In genomic region chr1:246527402-246528088, GRCh38 we compare ENCODE assay signal across 11 cellular contexts. TPM values are rescaled to one million over a fixed set of nuclear protein-coding genes. Genes with fewer than 3 reads are reported as not detected.
DNase-seq lines count a peak whose midpoint lies in the region; ATAC-seq, FAIRE-seq and TF ChIP-seq lines count a peak whose summit lies in the region.
"Had no signal": no experiment of that assay in that cellular context is flagged by ENCODE, and none has a peak within 500 bp of the region (broad histone marks: within the 10 kb centered on the region; RNA-seq: fewer than 3 reads in every experiment).

No MANE protein-coding gene starts in this region.

- H3K4me3 ChIP-seq in A549 (no peak overlapping the region), astrocyte (ENCODE audit: insufficient read depth, low read depth, low read length) (no peak overlapping the region)
- H3K4me3 ChIP-seq: HAP-1, MG63 had no signal

- DNase-seq in A549 (ENCODE audit: low read depth in 1 of 2, low spot score in 1 of 2) (no peak), KG1 (lab: John Stamatoyannopoulos, UW) (peak; percentile 40), astrocyte (ENCODE audit: low read depth) (no peak), DMS 273 (lab: John Stamatoyannopoulos, UW; ENCODE audit: unreplicated experiment) (no peak), GM19238 (ENCODE audit: insufficient read length, low spot score) (no peak), HuH-7.5 (ENCODE audit: low spot score) (no peak)
- no peak for DNase-seq in activated T-cell treated with anti-CD3 and anti-CD28 coated beads, Interleukin-2, amount 50 U/mL, for 1 hour
- DNase-seq: DND-41, MG63 had no signal

- H3K27me3 Mint-ChIP-seq in astrocyte (ENCODE audit: low read depth, unreplicated experiment), result peaks cover 22% of the 10 kb centered on the region

- H3K9me3 Mint-ChIP-seq in astrocyte (ENCODE audit: unreplicated experiment), result peaks cover 30% of the 10 kb centered on the region

- no peaks in the 10 kb centered on the region for H3K27me3 ChIP-seq in astrocyte (ENCODE audit: insufficient read depth, low read length)
- H3K27me3 ChIP-seq: MG63 had no signal

- no peaks in the 10 kb centered on the region for H3K4me1 ChIP-seq in A549
- no peaks in the 10 kb centered on the region for H3K4me1 ChIP-seq in astrocyte (ENCODE audit: insufficient read depth, low read length)
- H3K4me1 ChIP-seq: HAP-1 had no signal

- FAIRE-seq in A549 (lab: Jason Lieb, UNC) (no peak), astrocyte (lab: Jason Lieb, UNC) (no peak)

- H3K9me3 ChIP-seq in A549, result peaks cover 3% of the 10 kb centered on the region; the same call in 1 of the 3 replicates
- peaks cover 3% of the 10 kb centered on the region for H3K9me3 ChIP-seq in astrocyte (ENCODE audit: insufficient read depth, low read depth, low read length)
- H3K9me3 ChIP-seq: HAP-1 had no signal

- no peaks in the 10 kb centered on the region for H4K20me1 ChIP-seq in astrocyte (ENCODE audit: insufficient read depth, low read length)

- ATAC-seq in A549 (peak; percentile 15 to 19; a peak in 2 of 6 replicates), GM18909 (IDR thresholded peaks at IDR 0.05; ENCODE audit: poor library complexity, unreplicated experiment) (peak; percentile 90)

- CTCF ChIA-PET in A549 (lab: Yijun Ruan, JAX), result no interaction called here

- H2AFZ ChIP-seq in astrocyte (ENCODE audit: low read depth, low read length), result no peak overlapping the region

- POLR2A ChIA-PET in A549 (lab: Yijun Ruan, JAX), result no interaction called here

- no peak for TF ChIP-seq RAD21 in A549 (conservative IDR thresholded peaks at IDR 0.05 in 1 of 2, IDR thresholded peaks at IDR 0.05 in 1 of 2)

- H3K36me3 ChIP-seq in astrocyte (ENCODE audit: insufficient read depth, low read length), result no peaks in the 10 kb centered on the region
- H3K36me3 ChIP-seq: HAP-1, MG63 had no signal

- H3K9ac ChIP-seq in astrocyte (ENCODE audit: low read length), result no peak overlapping the region

- peaks cover 2% of the 10 kb centered on the region for H3K4me1 Mint-ChIP-seq in astrocyte (ENCODE audit: low read depth, unreplicated experiment)

- H3K27ac Mint-ChIP-seq in astrocyte (ENCODE audit: unreplicated experiment), result peak overlapping the region; percentile 62

- TF ChIP-seq EP300 in A549 (IDR thresholded peaks at IDR 0.05), result no peak

- peaks cover 12% of the 10 kb centered on the region for H3K36me3 Mint-ChIP-seq in astrocyte (ENCODE audit: low read depth, unreplicated experiment)

- WGBS in A549 (ENCODE audit: missing lambda C conversion rate), result 27% methylated on average over 2 of the region's 5 CpGs

- H3K79me2 ChIP-seq in astrocyte (ENCODE audit: insufficient read depth, low read length), result no peaks in the 10 kb centered on the region

- no peak overlapping the region for H3K27ac ChIP-seq in A549
- no peak overlapping the region for H3K27ac ChIP-seq in astrocyte (ENCODE audit: low read depth, low read length)

- no peak for TF ChIP-seq CTCF in A549 (IDR thresholded peaks at IDR 0.05)
- TF ChIP-seq CTCF in astrocyte (IDR thresholded peaks at IDR 0.05; ENCODE audit: insufficient read depth, low read depth, low read length), result no peak

- TF ChIP-seq POLR2A in A549 (IDR thresholded peaks at IDR 0.05; ENCODE audit: low read length), result no peak

- H3K4me3 Mint-ChIP-seq in astrocyte (ENCODE audit: unreplicated experiment), result no peak overlapping the region

- H3K4me2 ChIP-seq in A549 (no peak overlapping the region), astrocyte (ENCODE audit: low read length) (no peak overlapping the region)

TF ChIP-seq in A549, 52 proteins besides CTCF, POLR2A, EP300 and RAD21:
- no peak for TF ChIP-seq FOSB (CRISPR knock-in tag; IDR thresholded peaks at IDR 0.05)

RNA-seq across cellular contexts. Expression of gene SMYD3, which starts 20.5 kb away (rescaled TPM):
- polyA plus RNA-seq in A549 (2011; rRNA removed), result 31.3 and 35.2 TPM in 2 replicates
- polyA plus RNA-seq in A549 (2012; cell fraction: cytosol; rRNA removed), result 17.2 and 19.2 TPM in 2 replicates
- 13.8 and 16.2 TPM in 2 replicates for polyA plus RNA-seq in A549 (2012; cell fraction: nucleus; rRNA removed)
- polyA plus RNA-seq in A549 (2017; fragmentation: RNase III; extraction: RNeasy Plus Mini Kit Qiagen cat#74134 plus additional on column Dnase treatment), result 16.7 to 18.7 TPM (median 18.2 TPM) in 3 replicates
- polyA minus RNA-seq in A549 (2011; rRNA and poly(A)+ RNA removed), result 34.9 and 39.6 TPM in 2 replicates
- 73.3 and 80.8 TPM in 2 replicates for total RNA-seq in astrocyte

RNA-seq across cellular contexts. Expression of gene TFB2M, which starts 38.5 kb away (rescaled TPM):
- polyA plus RNA-seq in A549 (2011; rRNA removed) (36.7 and 59.9 TPM in 2 replicates), A549 (2017; fragmentation: RNase III; extraction: RNeasy Plus Mini Kit Qiagen cat#74134 plus additional on column Dnase treatment) (27.7 to 30.6 TPM (median 28.7 TPM) in 3 replicates)
- polyA plus RNA-seq in A549 (2012; cell fraction: cytosol; rRNA removed), result 18.1 and 20.2 TPM in 2 replicates
- 13.5 and 17.9 TPM in 2 replicates for polyA plus RNA-seq in A549 (2012; cell fraction: nucleus; rRNA removed)
- 7.5 and 9.0 TPM in 2 replicates for polyA minus RNA-seq in A549 (2011; rRNA and poly(A)+ RNA removed)
- 16.3 and 17.3 TPM in 2 replicates for total RNA-seq in astrocyte

RNA-seq across cellular contexts. Expression of gene CNST, which starts 38.7 kb away (rescaled TPM):
- 19.8 and 23.0 TPM in 2 replicates for polyA plus RNA-seq in A549 (2011; rRNA removed)
- polyA plus RNA-seq in A549 (2012; cell fraction: cytosol; rRNA removed), result 4.4 and 5.2 TPM in 2 replicates
- polyA plus RNA-seq in A549 (2012; cell fraction: nucleus; rRNA removed), result 3.9 and 6.6 TPM in 2 replicates
- polyA plus RNA-seq in A549 (2017; fragmentation: RNase III; extraction: RNeasy Plus Mini Kit Qiagen cat#74134 plus additional on column Dnase treatment), result 7.3 to 7.9 TPM (median 7.5 TPM) in 3 replicates
- polyA minus RNA-seq in A549 (2011; rRNA and poly(A)+ RNA removed), result 20.5 and 39.5 TPM in 2 replicates
- 14.2 and 19.8 TPM in 2 replicates for total RNA-seq in astrocyte
